17 cellular contexts compared by ENCODE assay signal in genomic region chr4:41752081-41752836, GRCh38. TPM values are rescaled to one million over a fixed set of nuclear protein-coding genes. Genes with fewer than 3 reads are reported as not detected.
DNase-seq lines count a peak whose midpoint lies in the region; ATAC-seq and TF ChIP-seq lines count a peak whose summit lies in the region.
"Had no signal": no experiment of that assay in that cellular context is flagged by ENCODE, and none has a peak within 500 bp of the region (broad histone marks: within the 10 kb centered on the region; RNA-seq: fewer than 3 reads in every experiment).

No MANE protein-coding gene starts in this region.

- DNase-seq in HFFc6, result no peak
- no peak for DNase-seq in stimulated activated naive B cell treated with anti-CD40 and anti-IgM and Interleukin-4, amounts not matched to agents 10 μg/mL and 1 μg/mL and 100 μg/mL, for 72 hours
- no peak for DNase-seq in activated naive CD4-positive, alpha-beta T cell treated with anti-CD3 and anti-CD28 coated beads, Interleukin-2, amount 50 U/mL, for 16 hours
- no peak for DNase-seq in NCI-H345 treated with DMSO at 0.1 percent for 48 hours (lab: John Stamatoyannopoulos, UW; ENCODE audit: unreplicated experiment)
- DNase-seq in inferior parietal cortex (ENCODE audit: extremely low spot score), result no peak
- DNase-seq: COR-L47, DMS153, NCI-H146, NCI-H2081, NCI-H524 treated with DMSO at 0.1 percent for 48 hours, OCI-M1, SHP77 treated with DMSO at 0.1 percent for 48 hours had no signal

- H3K4me3 Mint-ChIP-seq in HFFc6, result peak overlapping the region; percentile 29; the same call in 1 of the 2 replicates
- H3K4me3 Mint-ChIP-seq in stimulated activated naive B cell treated with anti-CD40 and anti-IgM and Interleukin-4, amounts not matched to agents 10 μg/mL and 1 μg/mL and 100 μg/mL, for 72 hours, result no peak overlapping the region

- H3K36me3 Mint-ChIP-seq in HFFc6 (ENCODE audit: low read depth), result peaks cover 4% of the 10 kb centered on the region; the same call in 1 of the 2 replicates
- H3K36me3 Mint-ChIP-seq in stimulated activated naive B cell treated with anti-CD40 and anti-IgM and Interleukin-4, amounts not matched to agents 10 μg/mL and 1 μg/mL and 100 μg/mL, for 72 hours, result peaks cover 2 to 4% of the 10 kb centered on the region in 2 donors
- H3K36me3 Mint-ChIP-seq: CD14-positive monocyte had no signal

- H3K9me3 Mint-ChIP-seq in HFFc6, result no peaks in the 10 kb centered on the region
- H3K9me3 Mint-ChIP-seq in stimulated activated naive B cell treated with anti-CD40 and anti-IgM and Interleukin-4, amounts not matched to agents 10 μg/mL and 1 μg/mL and 100 μg/mL, for 72 hours, result peaks cover 0 to 3% of the 10 kb centered on the region in 2 donors

- peaks cover 63% of the 10 kb centered on the region for H3K27me3 Mint-ChIP-seq in HFFc6 (ENCODE audit: insufficient read depth)
- peaks cover 75 to 81% of the 10 kb centered on the region in 2 donors for H3K27me3 Mint-ChIP-seq in stimulated activated naive B cell treated with anti-CD40 and anti-IgM and Interleukin-4, amounts not matched to agents 10 μg/mL and 1 μg/mL and 100 μg/mL, for 72 hours

- H3K27me3 ChIP-seq in iPS-18a (ENCODE audit: control insufficient read depth, insufficient read depth, low read length), result peaks cover 100% of the 10 kb centered on the region

- no peaks in the 10 kb centered on the region for H3K9me3 ChIP-seq in iPS-18a (ENCODE audit: control insufficient read depth, low read depth, low read length)

- no peaks in the 10 kb centered on the region for H3K4me1 Mint-ChIP-seq in HFFc6 (ENCODE audit: low read depth)
- peaks cover 4 to 21% of the 10 kb centered on the region in 2 donors for H3K4me1 Mint-ChIP-seq in stimulated activated naive B cell treated with anti-CD40 and anti-IgM and Interleukin-4, amounts not matched to agents 10 μg/mL and 1 μg/mL and 100 μg/mL, for 72 hours

- H3K9ac ChIP-seq in iPS-18a (ENCODE audit: low read length), result no peak overlapping the region

- H3K4me3 ChIP-seq in iPS-18a (ENCODE audit: low read length), result peak overlapping the region; percentile 50

- no peak overlapping the region for H3K27ac ChIP-seq in iPS-18a (ENCODE audit: low read length)

- H3K36me3 ChIP-seq in iPS-18a (ENCODE audit: control insufficient read depth, low read depth, low read length), result no peaks in the 10 kb centered on the region

- H3K27ac Mint-ChIP-seq in HFFc6, result no peak overlapping the region
- H3K27ac Mint-ChIP-seq in stimulated activated naive B cell treated with anti-CD40 and anti-IgM and Interleukin-4, amounts not matched to agents 10 μg/mL and 1 μg/mL and 100 μg/mL, for 72 hours, result peak overlapping the region; percentile 27
- H3K27ac Mint-ChIP-seq: CD14-positive monocyte had no signal

- peaks cover 19% of the 10 kb centered on the region for H3K4me1 ChIP-seq in iPS-18a (ENCODE audit: control insufficient read depth, low read depth, low read length)

- no peak for TF ChIP-seq CTCF in HFFc6 (IDR thresholded peaks at IDR 0.05)

- ATAC-seq in SK-N-SH treated with all-trans-retinoic acid at 6 μM for 48 hours, result no peak
- ATAC-seq in stimulated activated naive B cell treated with anti-CD40 and anti-IgM and Interleukin-4, amounts not matched to agents 10 μg/mL and 1 μg/mL and 100 μg/mL, for 72 hours (replicated peaks), result no peak

TF ChIP-seq in SK-N-SH treated with all-trans-retinoic acid at 6 μM for 48 hours, 23 proteins besides CTCF, POLR2A, EP300 and RAD21:
- TF ChIP-seq TSHZ2 (CRISPR knock-in tag; IDR thresholded peaks at IDR 0.05) (peak; percentile 30; the same call in 1 of the 2 replicates), TCF4 (CRISPR knock-in tag; IDR thresholded peaks at IDR 0.05; ENCODE audit: borderline replicate concordance) (0 out of 2 replicates have a peak, but pooled peaks have one; percentile 28), PATZ1 (CRISPR knock-in tag; IDR thresholded peaks at IDR 0.05; ENCODE audit: borderline replicate concordance) (no peak), TOX (CRISPR knock-in tag; IDR thresholded peaks at IDR 0.05; ENCODE audit: borderline replicate concordance) (no peak), ZNF70 (CRISPR knock-in tag; IDR thresholded peaks at IDR 0.05) (no peak)

RNA-seq across cellular contexts. Expression of gene PHOX2B, which starts 3.7 kb away (rescaled TPM):
- total RNA-seq in HFFc6 (2021; fragmentation: NEBNext Ultra II Directional; extraction: Animal tissue kit (Norgen Biotek cat#: 25700)), result not detected
- total RNA-seq: HT1080, RPMI7951 had no signal
